Comparison of ENCODE assay signal across 8 cellular contexts in genomic region chr3:49689046-49689886, GRCh38.
DNase-seq lines count a peak whose midpoint lies in the region; ATAC-seq and TF ChIP-seq lines count a peak whose summit lies in the region.

Gene MST1, minus strand, starts transcription at chr3:49689474. Its CDS starts 783 bp downstream, at chr3:49688691.
Gene RNF123, plus strand, starts transcription at chr3:49689557. Its CDS starts 1,609 bp downstream, at chr3:49691166.

- peak; percentile 33 for TF ChIP-seq CTCF in GM13977 (IDR thresholded peaks at IDR 0.05; ENCODE audit: extremely low read depth, insufficient read depth, missing control alignments)

- DNase-seq in GM13977 (ENCODE audit: low spot score) (peak; percentile 93), T follicular helper cell (ENCODE audit: low read depth) (peak; percentile 88), brain pericyte (ENCODE audit: low read depth, low spot score) (peak; percentile 65), iPS-NIHi7 (ENCODE audit: extremely low spot score) (peak; percentile 93), DMS53 treated with DMSO at 0.1 percent for 48 hours (lab: John Stamatoyannopoulos, UW; ENCODE audit: unreplicated experiment) (no peak), hippocampal formation (lab: John Stamatoyannopoulos, UW) (no peak)
- DNase-seq in stimulated activated CD4-positive, alpha-beta T cell treated with anti-CD3 and anti-CD28 coated beads, Interleukin-12 subunit alpha, Interleukin-12 subunit beta, amount 100 ng/mL, for 24 hours (ENCODE audit: low read depth in 2 of 2), result peak; percentile 86 to 87

- peak; percentile 65 for ATAC-seq in HG02970 (IDR thresholded peaks at IDR 0.05; ENCODE audit: low FRiP score, unreplicated experiment)

- in situ Hi-C loops in GM13977 (cut with MboI; ENCODE audit: low pct_unique_long_range_greater_than_20kb, low sequenced_read_pairs, unreplicated experiment), result no loop called here

Comparison
In these comparisons a context has a peak if more than half of its experiments do, and no peak if none do; other contexts are left out.
1. DNase-seq: peak in GM13977 (single experiment), T follicular helper cell (single experiment), brain pericyte (single experiment), iPS-NIHi7 (single experiment) and stimulated activated CD4-positive, alpha-beta T cell treated with anti-CD3 and anti-CD28 coated beads, Interleukin-12 subunit alpha, Interleukin-12 subunit beta, amount 100 ng/mL, for 24 hours (2 of 2); none in DMS53 treated with DMSO at 0.1 percent for 48 hours (single experiment) and hippocampal formation (0 of 2).